ENCODE assay signal across 1 cellular context in genomic region chr19:38929929-38930775, GRCh38.
TF ChIP-seq lines count a peak whose summit lies in the region.

TSS of gene SARS2 (minus strand) at chr19:38930763. CDS start at chr19:38930736, 27 bp downstream.

TF ChIP-seq in GM12878, 131 proteins besides CTCF, POLR2A, EP300 and RAD21 (continued from another document):
- peak; percentile 73 for TF ChIP-seq SKIL (IDR thresholded peaks at IDR 0.05; ENCODE audit: low read depth, poor library complexity, severe bottlenecking)
